In genomic region chr4:84966382-84967291, GRCh38 we compare ENCODE assay signal across 8 cellular contexts. TPM values are rescaled to one million over a fixed set of nuclear protein-coding genes. Genes with fewer than 3 reads are reported as not detected.
DNase-seq lines count a peak whose midpoint lies in the region; ATAC-seq and TF ChIP-seq lines count a peak whose summit lies in the region.

Gene WDFY3 (minus strand): TSS chr4:84966690. CDS start chr4:84860591, 106,099 bp downstream.

- H3K9me3 ChIP-seq in left ventricle myocardium inferior (replicated peaks), result no peaks in the 10 kb centered on the region

- H3K4me1 ChIP-seq in left ventricle myocardium inferior, result peaks cover 55% of the 10 kb centered on the region

- peak within 1 kb of the TSS; percentile 76 for H3K4me3 ChIP-seq in AG04449 (ENCODE audit: low read depth, low read length)
- peak within 1 kb of the TSS; percentile 67 for H3K4me3 ChIP-seq in GM12865 (ENCODE audit: low read depth, low read length)
- peak within 1 kb of the TSS; percentile 68 for H3K4me3 ChIP-seq in astrocyte of the spinal cord (ENCODE audit: low read depth, low read length)
- H3K4me3 ChIP-seq in left ventricle myocardium inferior, result peak within 1 kb of the TSS; percentile 92

- intact Hi-C loops in left ventricle myocardium inferior (cut with micrococcal nuclease), result loop anchor here (10.0 kb wide), 1 partner anchor 62 kb away; no protein-coding TSS in a partner anchor

- no peaks in the 10 kb centered on the region for H3K27me3 ChIP-seq in left ventricle myocardium inferior (ENCODE audit: low read depth)

- ATAC-seq in omental fat pad (ENCODE audit: low FRiP score) (peak; percentile 95), GM18861 (IDR thresholded peaks at IDR 0.05; ENCODE audit: unreplicated experiment) (no peak)

- no peaks in the 10 kb centered on the region for H3K36me3 ChIP-seq in left ventricle myocardium inferior

- CTCF ChIA-PET in AG04449 (lab: Yijun Ruan, JAX), result interaction anchor here (0.6 to 2.2 kb wide), 7 partner anchors 91 to 388 kb away, joined by 3 to 33 read pairs (median 3); no protein-coding TSS in a partner anchor

- in situ Hi-C loops in astrocyte of the spinal cord (cut with HindIII; ENCODE audit: low sequenced_read_pairs), result no loop called here

- H3K27ac ChIP-seq in left ventricle myocardium inferior (replicated peaks), result peak within 1 kb of the TSS; percentile 94

- no peak for DNase-seq in AG04449 (ENCODE audit: low read depth, low spot score)
- DNase-seq in GM12865 (ENCODE audit: low read depth), result peak; percentile 63
- DNase-seq in HuH-7 (ENCODE audit: low spot score), result peak; percentile 73
- DNase-seq in NOMO-1 treated with dmso at 0.1 percent for 144 hours (lab: John Stamatoyannopoulos, UW; ENCODE audit: unreplicated experiment), result peak; percentile 87
- DNase-seq in astrocyte of the spinal cord (ENCODE audit: low read depth, low spot score), result peak; percentile 89
- peak; percentile 79 for DNase-seq in left ventricle myocardium inferior
- DNase-seq in omental fat pad (ENCODE audit: low spot score), result peak; percentile 44

- TF ChIP-seq CTCF in AG04449 (IDR thresholded peaks at IDR 0.05; ENCODE audit: insufficient read depth, low read length, missing control alignments) (peak; percentile 6), GM12865 (IDR thresholded peaks at IDR 0.05; ENCODE audit: insufficient read depth, low read depth, low read length, missing control alignments) (no peak), astrocyte of the spinal cord (IDR thresholded peaks at IDR 0.05; ENCODE audit: low read depth, low read length) (peak; percentile 4), left ventricle myocardium inferior (IDR thresholded peaks at IDR 0.05; ENCODE audit: borderline replicate concordance) (peak; percentile 16), omental fat pad (IDR thresholded peaks at IDR 0.05) (no peak)

- POLR2A ChIA-PET in AG04449 (lab: Yijun Ruan, JAX), result interaction anchor here (0.7 to 1.8 kb wide), 3 partner anchors 174 to 230 kb away, joined by 3 read pairs; no protein-coding TSS in a partner anchor

RNA-seq across cellular contexts. Expression of gene WDFY3, which starts in this region (rescaled TPM):
- total RNA-seq in left ventricle myocardium inferior (48.7 TPM), omental fat pad (100 to 1,000 TPM in 2 of 4 donors, 10 to 100 TPM in 2; 77.9 to 149 (median 98.3) TPM)

Comparison
In these comparisons a context has a peak if more than half of its experiments do, and no peak if none do; other contexts are left out.
1. CTCF ChIP-seq: peak in AG04449 (single experiment), astrocyte of the spinal cord (single experiment) and left ventricle myocardium inferior (single experiment); none in GM12865 (single experiment) and omental fat pad (0 of 3).
2. Peak in every context shown above with its lines, with median percentiles within 50 percentile points of each other: H3K4me3 ChIP-seq.